In the genomic region with DNA sequence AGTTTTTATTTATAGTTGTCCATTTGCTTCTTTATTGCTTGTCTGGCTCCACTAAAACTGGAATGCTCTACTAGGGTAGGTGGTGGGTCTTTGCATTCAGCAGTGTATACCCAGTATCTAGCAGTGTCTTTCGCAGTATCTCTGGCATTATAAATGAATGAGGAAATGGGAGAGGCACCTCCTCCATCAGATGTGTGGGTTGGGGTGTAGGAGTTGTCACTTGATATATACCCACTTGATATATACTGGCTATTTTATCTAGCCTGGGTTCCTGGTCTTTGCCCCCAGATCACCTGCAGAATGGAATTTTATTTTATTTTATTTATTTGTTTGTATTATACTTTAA, we compare ENCODE assay signal across 22 cellular contexts.
"Had no signal": no experiment of that assay in that cellular context is flagged by ENCODE, and none has a peak within 500 bp of the region (broad histone marks: within the 10 kb centered on the region; RNA-seq: fewer than 3 reads in every experiment).

No MANE protein-coding gene starts in this region.

- H3K36me3 Mint-ChIP-seq: naive B cell; neural progenitor cell; stimulated activated naive B cell treated with anti-CD40 and anti-IgM and Interleukin-4, amounts not matched to agents 10 μg/mL and 1 μg/mL and 100 μg/mL, for 72 hours; WTC11 had no signal

- H3K27ac Mint-ChIP-seq: activated naive CD8-positive, alpha-beta T cell; activated T-helper 2 cell treated with anti-CD3 and anti-CD28 coated beads, Interferon-gamma antibody, Interleukin-2, Interleukin-4, amounts not matched to agents 10 μg/mL and 5 μg/mL and 100 μg/mL, durations not matched to agents 14 hours and 24 hours and 36 hours; endodermal cell; neural progenitor cell; stimulated activated naive B cell treated with anti-CD40 and anti-IgM and Interleukin-4, amounts not matched to agents 10 μg/mL and 1 μg/mL and 100 μg/mL, for 72 hours; WTC11 had no signal

- ATAC-seq: activated T-cell treated with anti-CD3 and anti-CD28 coated beads, Interleukin-2, amount 50 U/mL, for 4 hours; gastroesophageal sphincter; mucosa of descending colon; WTC11 had no signal

- H3K4me3 Mint-ChIP-seq: activated naive CD8-positive, alpha-beta T cell; activated T-cell treated with anti-CD3 and anti-CD28 coated beads, Interleukin-2, amount 50 U/mL, for 4 hours; central memory CD8-positive, alpha-beta T cell; endodermal cell; neural progenitor cell; stimulated activated naive B cell treated with anti-CD40 and anti-IgM and Interleukin-4, amounts not matched to agents 10 μg/mL and 1 μg/mL and 100 μg/mL, for 72 hours; WTC11 had no signal

- H3K9me3 Mint-ChIP-seq: activated T-cell treated with anti-CD3 and anti-CD28 coated beads, Interleukin-2, amount 50 U/mL, for 4 hours; activated T-helper 2 cell treated with anti-CD3 and anti-CD28 coated beads, Interferon-gamma antibody, Interleukin-2, Interleukin-4, amounts not matched to agents 10 μg/mL and 5 μg/mL and 100 μg/mL, durations not matched to agents 14 hours and 24 hours and 36 hours; central memory CD8-positive, alpha-beta T cell had no signal

- DNase-seq: activated CD4-positive, alpha-beta T cell treated with anti-CD3 and anti-CD28 coated beads, Interleukin-2, amount 50 U/mL, for 4 hours; activated CD8-positive, alpha-beta memory T cell treated with anti-CD3 and anti-CD28 coated beads, Interleukin-2, amount 50 U/mL, for 48 hours; activated naive CD4-positive, alpha-beta T cell; activated T-cell treated with anti-CD3 and anti-CD28 coated beads, Interleukin-2, amount 50 U/mL, for 4 hours; endodermal cell; mesendoderm; mucosa of descending colon; naive B cell; posterior cingulate gyrus; right lobe of liver; small intestine; stimulated activated CD4-positive, alpha-beta T cell treated with anti-CD3 and anti-CD28 coated beads, Interleukin-2, amount 100 ng/mL, for 48 hours; stimulated activated CD8-positive, alpha-beta memory T cell treated with anti-CD3 and anti-CD28 coated beads, Interleukin-4, amount 100 ng/mL, for 48 hours; stimulated activated naive B cell treated with anti-CD40 and anti-IgM and Interleukin-4, amounts not matched to agents 10 μg/mL and 1 μg/mL and 100 μg/mL, for 72 hours; T-helper 2 cell; upper lobe of left lung had no signal

- H3K4me1 Mint-ChIP-seq: endodermal cell, neural progenitor cell, WTC11 had no signal
